8 cellular contexts compared by ENCODE assay signal in the genomic region with DNA sequence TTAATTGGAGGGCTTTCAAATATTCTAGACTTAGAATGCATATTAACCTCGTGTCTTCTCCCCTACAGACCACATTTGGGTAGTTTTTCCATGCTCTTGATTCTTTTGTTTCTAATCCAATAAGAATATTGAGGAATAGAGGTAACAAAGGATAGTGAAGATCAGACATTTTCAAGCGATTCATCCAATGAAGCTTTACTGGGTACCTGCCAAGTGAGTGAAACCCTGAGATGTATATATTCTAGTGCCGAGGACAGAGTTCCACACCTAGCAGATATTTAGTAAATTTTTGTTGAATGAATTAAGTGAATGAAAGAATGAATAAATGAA. TPM values are rescaled to one million over a fixed set of nuclear protein-coding genes. Genes with fewer than 3 reads are reported as not detected.
A peak's percentile ranks its signal among the peaks of the same experiment; 100 is the strongest.
DNase-seq lines count a peak whose midpoint lies in the region; TF ChIP-seq lines count a peak whose summit lies in the region.

No MANE protein-coding gene starts in this region.

- peaks cover 4% of the 10 kb centered on the region for H3K36me3 ChIP-seq in neutrophil

- no peaks in the 10 kb centered on the region for H3K27me3 ChIP-seq in dorsolateral prefrontal cortex
- peaks cover 18% of the 10 kb centered on the region for H3K27me3 ChIP-seq in neutrophil

- no peaks in the 10 kb centered on the region for H3K9me3 Mint-ChIP-seq in activated T-cell treated with anti-CD3 and anti-CD28 coated beads, Interleukin-2, amount 50 U/mL, for 24 hours

- peaks cover 10 to 11% of the 10 kb centered on the region in 2 experiments for H3K4me1 ChIP-seq in neutrophil (ENCODE audit: control insufficient read depth in 1 of 2, insufficient read depth in 1 of 2, low read depth in 1 of 2, low read length in 1 of 2)

- DNase-seq in activated T-cell treated with anti-CD3 and anti-CD28 coated beads, Interleukin-2, amount 50 U/mL, for 24 hours: no peak
- no peak for DNase-seq in activated T-cell treated with anti-CD3 and anti-CD28 coated beads for 4 hours
- DNase-seq in MV-4-11 (lab: John Stamatoyannopoulos, UW): peak; percentile 29
- DNase-seq in dorsolateral prefrontal cortex: no peak
- no peak for DNase-seq in hypothalamus (lab: John Stamatoyannopoulos, UW)
- no peak for DNase-seq in SHP77 treated with DMSO at 0.1 percent for 48 hours (lab: John Stamatoyannopoulos, UW)
- DNase-seq in GM13977 (ENCODE audit: low spot score): no peak

- TF ChIP-seq CTCF in dorsolateral prefrontal cortex (IDR thresholded peaks at IDR 0.05 in 54 of 56, conservative IDR thresholded peaks at IDR 0.05 in 2 of 56; ENCODE audit: low read depth in 1 of 56, partially characterized antibody in 56 of 56) (no peak), neutrophil (IDR thresholded peaks at IDR 0.05) (no peak), GM13977 (IDR thresholded peaks at IDR 0.05; ENCODE audit: extremely low read depth, insufficient read depth, missing control alignments) (no peak)

- peaks cover 45% of the 10 kb centered on the region for H3K36me3 Mint-ChIP-seq in activated T-cell treated with anti-CD3 and anti-CD28 coated beads, Interleukin-2, amount 50 U/mL, for 24 hours (ENCODE audit: low read depth)

- intact Hi-C loops in dorsolateral prefrontal cortex (cut with DNase I): no loop called here

- peak overlapping the region; percentile 100 for H3K4me3 Mint-ChIP-seq in activated T-cell treated with anti-CD3 and anti-CD28 coated beads, Interleukin-2, amount 50 U/mL, for 24 hours

- H3K4me1 Mint-ChIP-seq in activated T-cell treated with anti-CD3 and anti-CD28 coated beads, Interleukin-2, amount 50 U/mL, for 24 hours (ENCODE audit: low read depth): peaks cover 36% of the 10 kb centered on the region

- no peaks in the 10 kb centered on the region for H3K9me3 ChIP-seq in neutrophil

- in situ Hi-C loops in GM13977 (cut with MboI; ENCODE audit: low pct_unique_long_range_greater_than_20kb, low sequenced_read_pairs, unreplicated experiment): no loop called here

- peak overlapping the region; percentile 94 for H3K27ac Mint-ChIP-seq in activated T-cell treated with anti-CD3 and anti-CD28 coated beads, Interleukin-2, amount 50 U/mL, for 24 hours

- H3K4me3 ChIP-seq in dorsolateral prefrontal cortex (peak overlapping the region; percentile 64 to 96 (median 83)), neutrophil (ENCODE audit: low read depth in 1 of 2, low read length in 1 of 2) (peak overlapping the region; percentile 74 to 81)

- peaks cover 2% of the 10 kb centered on the region for H3K27me3 Mint-ChIP-seq in activated T-cell treated with anti-CD3 and anti-CD28 coated beads, Interleukin-2, amount 50 U/mL, for 24 hours

- peak overlapping the region in 50 of 59 donors; percentile 6 to 86 (median 66) for H3K27ac ChIP-seq in dorsolateral prefrontal cortex
- H3K27ac ChIP-seq in neutrophil: peak overlapping the region; percentile 53

RNA-seq across cellular contexts. Expression of a gene that starts 0.5 kb away (rescaled TPM):
- total RNA-seq in dorsolateral prefrontal cortex: 1 to 10 TPM; 2.0 to 8.9 (median 5.3) TPM
